In the genomic region with DNA sequence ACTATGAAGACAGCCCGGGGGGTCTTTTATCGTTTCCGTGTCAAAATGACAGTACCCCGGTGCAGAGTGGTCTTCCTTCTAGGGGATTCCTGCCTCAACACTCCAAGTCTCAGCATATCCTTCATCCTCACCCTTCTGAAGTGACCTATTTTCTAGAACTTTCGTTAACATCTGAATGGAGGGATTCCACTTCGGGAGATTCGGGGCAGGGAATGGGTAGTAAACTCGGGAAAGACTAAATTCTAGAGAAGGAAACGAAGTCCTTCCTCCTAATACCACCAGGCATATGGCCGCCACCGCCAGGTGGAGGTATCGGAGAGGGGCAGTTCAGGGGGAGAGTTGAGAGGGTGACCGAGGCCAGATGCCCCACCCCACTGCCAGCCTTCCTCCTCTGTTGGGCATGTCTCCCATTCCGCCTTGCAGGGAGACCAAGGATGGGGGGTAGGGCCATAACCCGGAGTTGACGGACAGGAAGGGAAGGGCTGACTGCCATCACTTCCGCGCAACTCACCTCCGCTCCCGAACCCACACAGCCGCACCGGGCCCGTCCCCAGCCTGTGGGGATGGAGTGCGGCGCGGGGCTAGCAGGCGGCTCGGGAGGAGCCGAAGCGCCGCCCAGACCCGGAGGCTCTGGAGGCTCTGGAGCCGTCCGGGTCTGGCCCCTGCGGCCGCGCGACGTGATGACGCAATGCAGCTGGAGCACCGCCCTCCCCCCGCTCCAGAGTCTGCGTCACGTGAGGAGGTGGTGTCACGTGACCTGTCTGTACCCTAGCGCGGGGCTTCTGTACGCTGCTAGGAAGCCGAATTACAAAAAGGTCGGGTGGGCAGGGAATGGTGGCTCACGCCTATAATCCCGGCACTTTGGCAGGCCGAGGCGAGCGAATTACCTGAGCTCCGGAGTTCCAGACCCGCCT, we compare ENCODE assay signal across 8 cellular contexts. TPM values are rescaled to one million over a fixed set of nuclear protein-coding genes. Genes with fewer than 3 reads are reported as not detected.
A peak's percentile ranks its signal among the peaks of the same experiment; 100 is the strongest.
DNase-seq lines count a peak whose midpoint lies in the region; ATAC-seq and TF ChIP-seq lines count a peak whose summit lies in the region.

TSS of gene KLHL12 (minus strand) at position 657 of the 914 bp plus-strand sequence. CDS start 2,072 bp downstream, outside the sequence.

- peaks cover 29% of the 10 kb centered on the region for H3K4me1 Mint-ChIP-seq in HFFc6 (ENCODE audit: low read depth)
- peaks cover 24% of the 10 kb centered on the region for H3K4me1 Mint-ChIP-seq in activated naive CD4-positive, alpha-beta T cell treated with anti-CD3 and anti-CD28 coated beads for 36 hours (ENCODE audit: low read depth)

- H3K36me3 ChIP-seq in GM06990 (ENCODE audit: control insufficient read depth, insufficient read depth, low read length) = no peaks in the 10 kb centered on the region
- H3K36me3 ChIP-seq in gastroesophageal sphincter = peaks cover 0 to 25% of the 10 kb centered on the region in 2 donors
- H3K36me3 ChIP-seq in neutrophil = peaks cover 11% of the 10 kb centered on the region

- no peak for TF ChIP-seq EP300 in gastroesophageal sphincter (IDR thresholded peaks at IDR 0.05)

- H3K27ac Mint-ChIP-seq in HFFc6 = peak within 1 kb of the TSS; percentile 90
- peak within 1 kb of the TSS; percentile 89 for H3K27ac Mint-ChIP-seq in activated naive CD4-positive, alpha-beta T cell treated with anti-CD3 and anti-CD28 coated beads for 36 hours

- no peaks in the 10 kb centered on the region for H3K9me3 Mint-ChIP-seq in HFFc6
- no peaks in the 10 kb centered on the region for H3K9me3 Mint-ChIP-seq in activated naive CD4-positive, alpha-beta T cell treated with anti-CD3 and anti-CD28 coated beads for 36 hours

- WGBS in gastroesophageal sphincter (ENCODE audit: low coverage in 1 of 2), 2 donors = 3% methylated on average over 8 to 12 of the region's 57 CpGs

- H3K4me3 Mint-ChIP-seq in HFFc6 = peak within 1 kb of the TSS; percentile 96
- H3K4me3 Mint-ChIP-seq in activated naive CD4-positive, alpha-beta T cell treated with anti-CD3 and anti-CD28 coated beads for 36 hours = peak within 1 kb of the TSS; percentile 95

- intact Hi-C loops in activated naive CD4-positive, alpha-beta T cell treated with anti-CD3 and anti-CD28 coated beads for 36 hours (cut with micrococcal nuclease) = loop anchor here (1.0 kb wide), 6 partner anchors 31 to 579 kb away; partner anchors contain the start of genes ADIPOR1, PPP1R12B, RABIF and TMEM183A

- CTCF ChIA-PET in activated naive CD4-positive, alpha-beta T cell treated with anti-CD3 and anti-CD28 coated beads for 36 hours (lab: Charles Lee) = interaction anchor here (1.2 kb wide), 1 partner anchor 41 kb away, joined by 5 read pairs; no protein-coding TSS in a partner anchor

- peaks cover 0 to 21% (median 0%) of the 10 kb centered on the region in 3 donors for H3K4me1 ChIP-seq in gastroesophageal sphincter
- peaks cover 7 to 11% of the 10 kb centered on the region in 2 experiments for H3K4me1 ChIP-seq in neutrophil (ENCODE audit: control insufficient read depth in 1 of 2, insufficient read depth in 1 of 2, low read depth in 1 of 2, low read length in 1 of 2)

- peak within 1 kb of the TSS; percentile 93 for H3K4me3 ChIP-seq in GM06990 (replicated peaks; ENCODE audit: low read depth, low read length)
- H3K4me3 ChIP-seq in gastroesophageal sphincter = peak within 1 kb of the TSS; percentile 60 to 78
- H3K4me3 ChIP-seq in neutrophil (ENCODE audit: low read depth in 1 of 2, low read length in 1 of 2) = peak within 1 kb of the TSS; percentile 97 to 99

- H3K27me3 ChIP-seq in GM06990 (replicated peaks; ENCODE audit: control insufficient read depth, insufficient read depth, low read length) = no peaks in the 10 kb centered on the region
- H3K27me3 ChIP-seq in gastroesophageal sphincter = no peaks in the 10 kb centered on the region
- peaks cover 16% of the 10 kb centered on the region for H3K27me3 ChIP-seq in neutrophil

- TF ChIP-seq CTCF in GM06990 (IDR thresholded peaks at IDR 0.05; ENCODE audit: insufficient read depth, low read length, poor library complexity, severe bottlenecking) (peak; percentile 69), HFFc6 (IDR thresholded peaks at IDR 0.05) (peak; percentile 78), gastroesophageal sphincter (IDR thresholded peaks at IDR 0.05) (peak in 3 of 4 experiments; percentile 59 to 64 (median 64)), neutrophil (IDR thresholded peaks at IDR 0.05) (peak; percentile 64)

- peak; percentile 91 to 93 for TF ChIP-seq POLR2A in gastroesophageal sphincter (IDR thresholded peaks at IDR 0.05)

- H3K27me3 Mint-ChIP-seq in HFFc6 (ENCODE audit: insufficient read depth) = no peaks in the 10 kb centered on the region; the same call in 1 of the 2 replicates
- no peaks in the 10 kb centered on the region for H3K27me3 Mint-ChIP-seq in activated naive CD4-positive, alpha-beta T cell treated with anti-CD3 and anti-CD28 coated beads for 36 hours (ENCODE audit: low read depth)

- DNase-seq in GM06990 (ENCODE audit: extremely low read depth, insufficient read length) = peak; percentile 96
- peak; percentile 93 for DNase-seq in HFFc6
- peak; percentile 96 for DNase-seq in NAMALWA (ENCODE audit: low spot score)
- peak; percentile 95 for DNase-seq in SK-N-DZ (ENCODE audit: low spot score)
- peak; percentile 96 for DNase-seq in activated naive CD4-positive, alpha-beta T cell treated with anti-CD3 and anti-CD28 coated beads for 36 hours
- peak; percentile 56 to 98 (median 91) for DNase-seq in substantia nigra (lab: John Stamatoyannopoulos, UW)

- peak; percentile 98 for ATAC-seq in gastroesophageal sphincter

- H3K27ac ChIP-seq in gastroesophageal sphincter (peak within 1 kb of the TSS; percentile 73 to 97 (median 92)), neutrophil (peak within 1 kb of the TSS; percentile 99), substantia nigra (ENCODE audit: low read depth, low read length, poor library complexity, severe bottlenecking) (peak within 1 kb of the TSS; percentile 94)

- peaks cover 4% of the 10 kb centered on the region; the same call in 1 of the 2 replicates for H3K36me3 Mint-ChIP-seq in HFFc6 (ENCODE audit: low read depth)
- H3K36me3 Mint-ChIP-seq in activated naive CD4-positive, alpha-beta T cell treated with anti-CD3 and anti-CD28 coated beads for 36 hours (ENCODE audit: low read depth) = peaks cover 3% of the 10 kb centered on the region

- no peaks in the 10 kb centered on the region for H3K9me3 ChIP-seq in gastroesophageal sphincter
- no peaks in the 10 kb centered on the region for H3K9me3 ChIP-seq in neutrophil

RNA-seq across cellular contexts. Expression of gene KLHL12, which starts in this region (rescaled TPM):
- total RNA-seq in HFFc6 (2021; fragmentation: NEBNext Ultra II Directional; extraction: Animal tissue kit (Norgen Biotek cat#: 25700)) = 10 to 100 TPM; 19.8 to 28.6 (median 23.5) TPM
- polyA plus RNA-seq in SK-N-DZ (2014; cell fraction: cytosol; rRNA removed) = 27.6 and 28.9 TPM in 2 replicates
- 34.4 and 38.4 TPM in 2 replicates for polyA plus RNA-seq in SK-N-DZ (2014; cell fraction: nucleus; rRNA removed)
- 10 to 100 TPM; 42.5 to 42.6 TPM for total RNA-seq in activated naive CD4-positive, alpha-beta T cell treated with anti-CD3 and anti-CD28 coated beads for 36 hours
- total RNA-seq in gastroesophageal sphincter = 10 to 100 TPM; 14.1 to 23.0 (median 21.5) TPM

Comparison
In these comparisons a context has a peak if more than half of its experiments do, and no peak if none do; other contexts are left out.
1. Peak in every context shown above with its lines: DNase-seq, ATAC-seq, H3K4me3 ChIP-seq and H3K27ac ChIP-seq.